1 cellular context compared by ENCODE assay signal in the genomic region with DNA sequence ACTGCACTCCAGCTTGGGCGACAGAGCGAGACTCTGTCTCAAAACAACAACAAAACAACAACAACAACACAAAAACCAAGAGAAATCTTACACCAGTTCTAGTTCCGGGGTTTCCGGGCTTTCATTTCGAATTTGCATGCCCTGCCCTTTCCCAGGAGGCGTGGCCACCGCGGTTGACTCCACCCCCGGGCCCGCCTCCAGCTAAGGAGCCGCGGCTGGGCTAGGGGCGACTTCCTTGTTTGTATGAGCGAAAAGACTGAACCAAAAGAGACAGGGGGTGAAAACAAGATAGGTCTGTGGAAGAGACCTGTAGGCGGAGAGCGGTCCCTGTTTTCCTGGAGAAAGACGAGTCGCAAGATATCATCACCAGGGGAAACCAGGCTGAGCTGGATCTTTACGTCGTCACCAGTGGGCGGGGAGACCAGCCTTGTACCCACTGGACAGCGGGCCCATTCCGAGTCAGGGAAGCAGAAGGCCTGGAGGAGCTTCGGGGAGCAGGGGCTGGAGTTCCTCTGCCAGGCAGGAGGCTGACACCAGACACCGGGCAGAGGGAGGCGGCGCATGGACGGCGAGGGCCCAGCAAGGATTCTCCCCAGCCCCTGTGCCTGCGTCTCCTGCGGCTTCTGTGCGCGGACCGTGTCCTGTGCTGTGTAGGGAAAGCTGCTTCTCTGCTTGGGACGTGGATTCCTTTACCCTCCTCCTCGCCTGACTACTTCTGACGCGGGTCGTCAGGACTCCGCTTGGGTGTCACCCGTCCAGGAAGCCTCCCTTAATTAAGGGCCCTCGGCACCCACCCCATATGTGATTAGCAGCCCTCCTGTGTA.
TF ChIP-seq lines count a peak whose summit lies in the region.

No MANE protein-coding gene starts in this region.

TF ChIP-seq in HEK293, 187 proteins besides CTCF, POLR2A, EP300 and RAD21 (continued from another document):
- TF ChIP-seq, protein P1, sequence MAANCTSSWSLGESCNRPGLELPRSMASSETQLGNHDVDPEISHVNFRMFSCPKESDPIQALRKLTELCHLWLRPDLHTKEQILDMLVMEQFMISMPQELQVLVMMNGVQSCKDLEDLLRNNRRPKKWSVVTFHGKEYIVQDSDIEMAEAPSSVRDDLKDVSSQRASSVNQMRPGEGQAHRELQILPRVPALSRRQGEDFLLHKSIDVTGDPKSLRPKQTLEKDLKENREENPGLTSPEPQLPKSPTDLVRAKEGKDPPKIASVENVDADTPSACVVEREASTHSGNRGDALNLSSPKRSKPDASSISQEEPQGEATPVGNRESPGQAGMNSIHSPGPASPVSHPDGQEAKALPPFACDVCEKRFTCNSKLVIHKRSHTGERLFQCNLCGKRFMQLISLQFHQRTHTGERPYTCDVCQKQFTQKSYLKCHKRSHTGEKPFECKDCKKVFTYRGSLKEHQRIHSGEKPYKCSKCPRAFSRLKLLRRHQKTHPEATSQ (tag by site-specific recombination; IDR thresholded peaks at IDR 0.05) = no peak
- TF ChIP-seq ZNF2 (tag by site-specific recombination; IDR thresholded peaks at IDR 0.05) (no peak; the same call in none of the 2 replicates), ZNF121 (tag by site-specific recombination; IDR thresholded peaks at IDR 0.05) (0 out of 2 replicates have a peak, but pooled peaks have one; percentile 26), ZNF391 (tag by site-specific recombination; IDR thresholded peaks at IDR 0.05; ENCODE audit: borderline replicate concordance, low read depth) (peak; percentile 67; the same call in 1 of the 2 replicates), ZNF623 (tag by site-specific recombination; IDR thresholded peaks at IDR 0.05) (no peak), ZNF202 (tag by site-specific recombination; IDR thresholded peaks at IDR 0.05; ENCODE audit: borderline replicate concordance) (no peak), ZNF501 (tag by site-specific recombination; IDR thresholded peaks at IDR 0.05) (peak; percentile 82), HOXC10 (CRISPR knock-in tag; IDR thresholded peaks at IDR 0.05) (no peak), KLF10 (tag by site-specific recombination; IDR thresholded peaks at IDR 0.05) (0 out of 2 replicates have a peak, but pooled peaks have one; percentile 11), ZNF629 (tag by site-specific recombination; IDR thresholded peaks at IDR 0.05) (peak; percentile 85), OSR2 (tag by site-specific recombination; IDR thresholded peaks at IDR 0.05) (no peak), ZNF610 (tag by site-specific recombination; IDR thresholded peaks at IDR 0.05; ENCODE audit: borderline replicate concordance) (no peak), PRDM2 (tag by site-specific recombination; IDR thresholded peaks at IDR 0.05; ENCODE audit: borderline replicate concordance) (no peak)
- TF ChIP-seq, protein P2, sequence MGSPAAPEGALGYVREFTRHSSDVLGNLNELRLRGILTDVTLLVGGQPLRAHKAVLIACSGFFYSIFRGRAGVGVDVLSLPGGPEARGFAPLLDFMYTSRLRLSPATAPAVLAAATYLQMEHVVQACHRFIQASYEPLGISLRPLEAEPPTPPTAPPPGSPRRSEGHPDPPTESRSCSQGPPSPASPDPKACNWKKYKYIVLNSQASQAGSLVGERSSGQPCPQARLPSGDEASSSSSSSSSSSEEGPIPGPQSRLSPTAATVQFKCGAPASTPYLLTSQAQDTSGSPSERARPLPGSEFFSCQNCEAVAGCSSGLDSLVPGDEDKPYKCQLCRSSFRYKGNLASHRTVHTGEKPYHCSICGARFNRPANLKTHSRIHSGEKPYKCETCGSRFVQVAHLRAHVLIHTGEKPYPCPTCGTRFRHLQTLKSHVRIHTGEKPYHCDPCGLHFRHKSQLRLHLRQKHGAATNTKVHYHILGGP (tag by site-specific recombination; IDR thresholded peaks at IDR 0.05) = no peak
- TF ChIP-seq, protein P3, sequence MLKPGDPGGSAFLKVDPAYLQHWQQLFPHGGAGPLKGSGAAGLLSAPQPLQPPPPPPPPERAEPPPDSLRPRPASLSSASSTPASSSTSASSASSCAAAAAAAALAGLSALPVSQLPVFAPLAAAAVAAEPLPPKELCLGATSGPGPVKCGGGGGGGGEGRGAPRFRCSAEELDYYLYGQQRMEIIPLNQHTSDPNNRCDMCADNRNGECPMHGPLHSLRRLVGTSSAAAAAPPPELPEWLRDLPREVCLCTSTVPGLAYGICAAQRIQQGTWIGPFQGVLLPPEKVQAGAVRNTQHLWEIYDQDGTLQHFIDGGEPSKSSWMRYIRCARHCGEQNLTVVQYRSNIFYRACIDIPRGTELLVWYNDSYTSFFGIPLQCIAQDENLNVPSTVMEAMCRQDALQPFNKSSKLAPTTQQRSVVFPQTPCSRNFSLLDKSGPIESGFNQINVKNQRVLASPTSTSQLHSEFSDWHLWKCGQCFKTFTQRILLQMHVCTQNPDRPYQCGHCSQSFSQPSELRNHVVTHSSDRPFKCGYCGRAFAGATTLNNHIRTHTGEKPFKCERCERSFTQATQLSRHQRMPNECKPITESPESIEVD (tag by site-specific recombination; IDR thresholded peaks at IDR 0.05) = no peak
